ENCODE assay signal across 7 cellular contexts in the genomic region with DNA sequence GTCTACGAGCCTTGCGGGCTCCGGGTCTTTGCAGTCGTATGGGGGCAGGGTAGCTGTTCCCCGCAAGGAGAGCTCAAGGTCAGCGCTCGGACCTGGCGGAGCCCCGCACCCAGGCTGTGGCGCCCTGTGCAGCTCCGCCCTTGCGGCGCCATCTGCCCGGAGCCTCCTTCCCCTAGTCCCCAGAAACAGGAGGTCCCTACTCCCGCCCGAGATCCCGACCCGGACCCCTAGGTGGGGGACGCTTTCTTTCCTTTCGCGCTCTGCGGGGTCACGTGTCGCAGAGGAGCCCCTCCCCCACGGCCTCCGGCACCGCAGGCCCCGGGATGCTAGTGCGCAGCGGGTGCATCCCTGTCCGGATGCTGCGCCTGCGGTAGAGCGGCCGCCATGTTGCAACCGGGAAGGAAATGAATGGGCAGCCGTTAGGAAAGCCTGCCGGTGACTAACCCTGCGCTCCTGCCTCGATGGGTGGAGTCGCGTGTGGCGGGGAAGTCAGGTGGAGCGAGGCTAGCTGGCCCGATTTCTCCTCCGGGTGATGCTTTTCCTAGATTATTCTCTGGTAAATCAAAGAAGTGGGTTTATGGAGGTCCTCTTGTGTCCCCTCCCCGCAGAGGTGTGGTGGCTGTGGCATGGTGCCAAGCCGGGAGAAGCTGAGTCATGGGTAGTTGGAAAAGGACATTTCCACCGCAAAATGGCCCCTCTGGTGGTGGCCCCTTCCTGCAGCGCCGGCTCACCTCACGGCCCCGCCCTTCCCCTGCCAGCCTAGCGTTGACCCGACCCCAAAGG. TPM values are rescaled to one million over a fixed set of nuclear protein-coding genes. Genes with fewer than 3 reads are reported as not detected.
DNase-seq lines count a peak whose midpoint lies in the region; ATAC-seq and TF ChIP-seq lines count a peak whose summit lies in the region.

No MANE protein-coding gene starts in this region.

- no peak overlapping the region for H2AFZ ChIP-seq in OCI-LY3 (ENCODE audit: low read depth, low read length)

- peaks cover 56% of the 10 kb centered on the region for H3K36me3 ChIP-seq in OCI-LY3 (replicated peaks; ENCODE audit: low read depth, low read length)

- H3K27ac Mint-ChIP-seq in stimulated activated memory B cell treated with anti-CD40 and anti-IgM and Interleukin-4, amounts not matched to agents 10 μg/mL and 1 μg/mL and 100 μg/mL, for 72 hours = peak overlapping the region; percentile 98

- no peaks in the 10 kb centered on the region for H3K27me3 ChIP-seq in OCI-LY3 (ENCODE audit: low read depth, low read length)

- peak overlapping the region; percentile 83 for H3K4me2 ChIP-seq in OCI-LY3 (ENCODE audit: low read length)

- peaks cover 61% of the 10 kb centered on the region for H3K36me3 Mint-ChIP-seq in stimulated activated memory B cell treated with anti-CD40 and anti-IgM and Interleukin-4, amounts not matched to agents 10 μg/mL and 1 μg/mL and 100 μg/mL, for 72 hours

- TF ChIP-seq CTCF in OCI-LY3 (IDR thresholded peaks at IDR 0.05; ENCODE audit: low read depth, low read length) = no peak

- DNase-seq in activated T-cell treated with anti-CD3 and anti-CD28 coated beads, Interleukin-2, amount 50 U/mL, for 48 hours = peak; percentile 82 to 84
- peak; percentile 70 for DNase-seq in myocyte (ENCODE audit: low read depth)

- H3K9me3 Mint-ChIP-seq in stimulated activated memory B cell treated with anti-CD40 and anti-IgM and Interleukin-4, amounts not matched to agents 10 μg/mL and 1 μg/mL and 100 μg/mL, for 72 hours = no peaks in the 10 kb centered on the region

- ATAC-seq in GM18498 (IDR thresholded peaks at IDR 0.05; ENCODE audit: unreplicated experiment) (peak; percentile 14), HG03354 (IDR thresholded peaks at IDR 0.05; ENCODE audit: poor library complexity, severe bottlenecking, unreplicated experiment) (peak; percentile 4), esophagus mucosa (peak; percentile 39)
- ATAC-seq in stimulated activated memory B cell treated with anti-CD40 and anti-IgM and Interleukin-4, amounts not matched to agents 10 μg/mL and 1 μg/mL and 100 μg/mL, for 72 hours = peak; percentile 34

- peaks cover 46% of the 10 kb centered on the region for H3K4me1 ChIP-seq in OCI-LY3 (ENCODE audit: low read length)

- peak overlapping the region; percentile 98 for H3K9ac ChIP-seq in OCI-LY3 (ENCODE audit: low read length)

- H3K9me3 ChIP-seq in OCI-LY3 (ENCODE audit: insufficient read depth, low read length) = no peaks in the 10 kb centered on the region

- H3K4me1 Mint-ChIP-seq in stimulated activated memory B cell treated with anti-CD40 and anti-IgM and Interleukin-4, amounts not matched to agents 10 μg/mL and 1 μg/mL and 100 μg/mL, for 72 hours = peaks cover 76% of the 10 kb centered on the region

- peaks cover 47% of the 10 kb centered on the region for H3K79me2 ChIP-seq in OCI-LY3 (ENCODE audit: low read length)

- H3K4me3 ChIP-seq in OCI-LY3 (ENCODE audit: low read length) = peak overlapping the region; percentile 88

- H3K27ac ChIP-seq in OCI-LY3 (ENCODE audit: low read length) = peak overlapping the region; percentile 85

- H3K4me3 Mint-ChIP-seq in stimulated activated memory B cell treated with anti-CD40 and anti-IgM and Interleukin-4, amounts not matched to agents 10 μg/mL and 1 μg/mL and 100 μg/mL, for 72 hours = peak overlapping the region; percentile 92

- H3K27me3 Mint-ChIP-seq in stimulated activated memory B cell treated with anti-CD40 and anti-IgM and Interleukin-4, amounts not matched to agents 10 μg/mL and 1 μg/mL and 100 μg/mL, for 72 hours = no peaks in the 10 kb centered on the region

- H4K20me1 ChIP-seq in OCI-LY3 (ENCODE audit: insufficient read depth, low read length) = peaks cover 42% of the 10 kb centered on the region

RNA-seq across cellular contexts. Expression of gene GAPDH, which starts 0.8 kb away (rescaled TPM):
- 3,825 TPM for total RNA-seq in esophagus mucosa
- 5,449 and 7,261 TPM in 2 replicates for total RNA-seq in myocyte
- 8,217 TPM for polyA plus RNA-seq in myocyte (2012)

RNA-seq across cellular contexts. Expression of gene IFFO1, which starts 20.7 kb away (rescaled TPM):
- 1.2 TPM for total RNA-seq in esophagus mucosa
- total RNA-seq in myocyte = 221 and 252 TPM in 2 replicates
- 84.5 TPM for polyA plus RNA-seq in myocyte (2012)

RNA-seq across cellular contexts. Expression of gene NOP2, which starts 33.0 kb away (rescaled TPM):
- 30.6 TPM for total RNA-seq in esophagus mucosa
- 53.3 and 81.3 TPM in 2 replicates for total RNA-seq in myocyte
- polyA plus RNA-seq in myocyte (2012) = 33.9 TPM

RNA-seq across cellular contexts. Expression of gene NCAPD2, which starts 41.2 kb away (rescaled TPM):
- total RNA-seq in esophagus mucosa = 37.4 TPM
- total RNA-seq in myocyte = 15.5 and 40.4 TPM in 2 replicates
- polyA plus RNA-seq in myocyte (2012) = 17.4 TPM

RNA-seq across cellular contexts. Expression of gene MRPL51, which starts 42.0 kb away (rescaled TPM):
- total RNA-seq in esophagus mucosa (180 TPM), myocyte (66.5 and 92.2 TPM in 2 replicates)
- 178 TPM for polyA plus RNA-seq in myocyte (2012)

Comparison
In these comparisons a context has a peak if more than half of its experiments do, and no peak if none do; other contexts are left out.
1. Peak in every context shown above with its lines: DNase-seq, ATAC-seq, H3K4me3 ChIP-seq and H3K27ac ChIP-seq.
2. RNA of gene IFFO1, which starts 20.7 kb away (total RNA-seq): 221 to 252 TPM in myocyte; 1.2 TPM in esophagus mucosa (single experiment); every median in the first group is over 100 times any median in the second.